25 cellular contexts compared by ENCODE assay signal in the genomic region with DNA sequence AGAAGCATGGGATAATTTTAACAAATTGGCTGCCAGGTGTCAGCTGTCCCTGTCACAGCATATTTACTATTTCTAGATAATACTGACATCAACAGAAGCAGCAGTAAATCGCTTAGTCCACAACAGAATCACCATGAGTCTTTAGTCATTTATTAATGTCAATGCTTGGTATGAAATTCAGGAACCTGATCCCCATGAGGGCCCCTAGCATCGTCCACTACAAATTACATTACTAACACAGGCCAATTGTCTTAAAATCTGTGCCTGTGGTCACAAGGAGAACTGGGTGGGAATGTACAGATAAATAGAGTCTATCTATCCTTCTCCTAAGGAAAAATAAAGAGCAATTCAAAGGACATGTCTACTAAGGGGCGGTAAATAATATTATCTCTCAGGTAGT.
"Had no signal": no experiment of that assay in that cellular context is flagged by ENCODE, and none has a peak within 500 bp of the region (broad histone marks: within the 10 kb centered on the region; RNA-seq: fewer than 3 reads in every experiment).

No MANE protein-coding gene starts in this region.

- FAIRE-seq: pancreas had no signal

- H3K36me3 Mint-ChIP-seq: type B pancreatic cell had no signal

- H3K79me2 ChIP-seq: hepatocyte had no signal

- H3K9me3 ChIP-seq: left ventricle myocardium inferior, mucosa of descending colon, pancreas, right atrium auricular region, right lobe of liver, tibial nerve, uterus had no signal

- H3K4me3 Mint-ChIP-seq: naive thymus-derived CD8-positive, alpha-beta T cell; neural crest cell; stimulated activated memory B cell treated with anti-CD40 and anti-IgM and Interleukin-4, amounts not matched to agents 10 μg/mL and 1 μg/mL and 100 μg/mL, for 72 hours; stimulated activated naive CD8-positive, alpha-beta T cell treated with anti-CD3 and anti-CD28 coated beads, Interleukin-15, amount 100 ng/mL, for 72 hours; type B pancreatic cell had no signal

- H3K9me3 Mint-ChIP-seq: type B pancreatic cell had no signal

- DNase-seq: islet precursor cell; left ventricle myocardium inferior; mesendoderm; midbrain; mucosa of descending colon; naive thymus-derived CD8-positive, alpha-beta T cell; nucleus accumbens; pancreas; right lobe of liver; stimulated activated CD4-positive, alpha-beta T cell treated with anti-CD3 and anti-CD28 coated beads, Interleukin-1b, Interleukin-23, amount 100 ng/mL, for 48 hours; stimulated activated CD4-positive, alpha-beta T cell treated with anti-CD3 and anti-CD28 coated beads, Interleukin-2, amount 100 ng/mL, for 48 hours; stimulated activated CD4-positive, alpha-beta T cell treated with anti-CD3 and anti-CD28 coated beads, Interleukin-4, amount 100 ng/mL, for 4 hours; stimulated activated CD8-positive, alpha-beta memory T cell treated with anti-CD3 and anti-CD28 coated beads, Interleukin-4, amount 100 ng/mL, for 48 hours; stimulated activated naive CD4-positive, alpha-beta T cell treated with Interleukin-2 at 50 U/mL for 16 hours; stimulated activated naive CD8-positive, alpha-beta T cell treated with anti-CD3 and anti-CD28 coated beads, Interleukin-15, amount 100 ng/mL, for 72 hours; substantia nigra; uterus had no signal

- H3K4me1 Mint-ChIP-seq: naive thymus-derived CD8-positive, alpha-beta T cell; stimulated activated memory B cell treated with anti-CD40 and anti-IgM and Interleukin-4, amounts not matched to agents 10 μg/mL and 1 μg/mL and 100 μg/mL, for 72 hours; stimulated activated naive CD8-positive, alpha-beta T cell treated with anti-CD3 and anti-CD28 coated beads, Interleukin-15, amount 100 ng/mL, for 72 hours had no signal

- H3K4me3 ChIP-seq: hepatocyte, left ventricle myocardium inferior, lung, mucosa of descending colon, pancreas, right atrium auricular region, right lobe of liver, smooth muscle cell, tibial nerve, uterus had no signal

- ATAC-seq: mucosa of descending colon; naive thymus-derived CD8-positive, alpha-beta T cell; stimulated activated memory B cell treated with anti-CD40 and anti-IgM and Interleukin-4, amounts not matched to agents 10 μg/mL and 1 μg/mL and 100 μg/mL, for 72 hours; stimulated activated naive CD8-positive, alpha-beta T cell treated with anti-CD3 and anti-CD28 coated beads, Interleukin-15, amount 100 ng/mL, for 72 hours had no signal

- H3K27me3 Mint-ChIP-seq: stimulated activated memory B cell treated with anti-CD40 and anti-IgM and Interleukin-4, amounts not matched to agents 10 μg/mL and 1 μg/mL and 100 μg/mL, for 72 hours; stimulated activated naive CD8-positive, alpha-beta T cell treated with anti-CD3 and anti-CD28 coated beads, Interleukin-15, amount 100 ng/mL, for 72 hours; type B pancreatic cell had no signal

- H3K27ac ChIP-seq: hepatocyte, left ventricle myocardium inferior, pancreas, right atrium auricular region, right lobe of liver, tibial nerve, uterus had no signal

- H2AFZ ChIP-seq: hepatocyte had no signal

- H3K4me2 ChIP-seq: hepatocyte, smooth muscle cell had no signal

- H3K36me3 ChIP-seq: left ventricle myocardium inferior, pancreas, right atrium auricular region, right lobe of liver, tibial nerve, uterus had no signal

- H3K27me3 ChIP-seq: hepatocyte, pancreas, right atrium auricular region, right lobe of liver, tibial nerve, uterus had no signal

- H3K4me1 ChIP-seq: uterus had no signal
